ENCODE assay signal across 8 cellular contexts in genomic region chr12:49347307-49348237, GRCh38. TPM values are rescaled to one million over a fixed set of nuclear protein-coding genes. Genes with fewer than 3 reads are reported as not detected.
DNase-seq lines count a peak whose midpoint lies in the region; ATAC-seq, FAIRE-seq and TF ChIP-seq lines count a peak whose summit lies in the region.

No MANE protein-coding gene starts in this region.

- H3K9me3 ChIP-seq in endothelial cell of umbilical vein (replicated peaks; ENCODE audit: control insufficient read depth, insufficient read depth, low read length), result no peaks in the 10 kb centered on the region

- no peak for TF ChIP-seq POLR2A in endothelial cell of umbilical vein (IDR thresholded peaks at IDR 0.05; ENCODE audit: low read depth, low read length)

- peaks cover 37% of the 10 kb centered on the region for H3K4me1 ChIP-seq in endothelial cell of umbilical vein (ENCODE audit: control insufficient read depth, extremely low read depth, insufficient read depth, low read length)

- POLR2A ChIA-PET in endothelial cell of umbilical vein (lab: Charles Lee), result interaction anchor here (0.6 to 1.3 kb wide), 3 partner anchors 9 to 54 kb away, joined by 3 to 5 read pairs (median 3); partner anchors contain the start of gene SPATS2

- no peaks in the 10 kb centered on the region for H3K36me3 ChIP-seq in endothelial cell of umbilical vein (ENCODE audit: control insufficient read depth in 2 of 2, extremely low read depth in 1 of 2, insufficient read depth in 2 of 2, low read length in 2 of 2)

- intact Hi-C loops in endothelial cell of umbilical vein (cut with micrococcal nuclease), result loop anchor here (1.0 to 10.0 kb wide), 2 partner anchors 16 to 397 kb away; partner anchors contain the start of gene TMBIM6

- H2AFZ ChIP-seq in endothelial cell of umbilical vein (ENCODE audit: low read depth, low read length), result peak overlapping the region; percentile 78

- CTCF ChIA-PET in endothelial cell of umbilical vein (lab: Charles Lee), result interaction anchor here (0.5 to 8.0 kb wide), 75 partner anchors 8 to 666 kb away, joined by 3 to 280 read pairs (median 5); partner anchors contain the start of genes C1QL4, KCNH3, PRPH and SPATS2

- peaks cover 27 to 38% of the 10 kb centered on the region in 2 experiments for H3K27me3 ChIP-seq in endothelial cell of umbilical vein (ENCODE audit: control insufficient read depth in 2 of 2, insufficient read depth in 2 of 2, low read length in 2 of 2)

- peak overlapping the region in 2 of 3 experiments; percentile 1 to 23 for H3K4me3 ChIP-seq in endothelial cell of umbilical vein (replicated peaks in 1 of 3; ENCODE audit: insufficient read depth in 1 of 3, low read depth in 1 of 3, low read length in 3 of 3)

- H3K27ac ChIP-seq in endothelial cell of umbilical vein (ENCODE audit: insufficient read depth, low read depth, low read length), result no peak overlapping the region

- no TSS peak for BruUV-seq in endothelial cell of umbilical vein (replicated peaks; lab: Mats Ljungman, UMichigan)

- FAIRE-seq in endothelial cell of umbilical vein (lab: Jason Lieb, UNC), result peak; percentile 79

- ATAC-seq in HG02885 (IDR thresholded peaks at IDR 0.05; ENCODE audit: poor library complexity, unreplicated experiment), result peak; percentile 60
- no peak for ATAC-seq in HG03097 (IDR thresholded peaks at IDR 0.05; ENCODE audit: low FRiP score, unreplicated experiment)

- H4K20me1 ChIP-seq in endothelial cell of umbilical vein (replicated peaks; ENCODE audit: control insufficient read depth, extremely low read depth, insufficient read depth, low read length), result no peaks in the 10 kb centered on the region

- H3K79me2 ChIP-seq in endothelial cell of umbilical vein (ENCODE audit: control insufficient read depth, insufficient read depth, low read length), result no peaks in the 10 kb centered on the region

- H3K9me1 ChIP-seq in endothelial cell of umbilical vein (replicated peaks; ENCODE audit: control insufficient read depth, extremely low read depth, insufficient read depth, low read length), result no peaks in the 10 kb centered on the region

- DNase-seq in DMS79 treated with DMSO at 0.1 percent for 48 hours (lab: John Stamatoyannopoulos, UW) (peak; percentile 94), NCI-H774 (lab: John Stamatoyannopoulos, UW) (peak; percentile 87), endothelial cell of umbilical vein (ENCODE audit: low read depth, low spot score) (peak; percentile 69), mucosa of gallbladder (ENCODE audit: low spot score) (peak; percentile 93)
- DNase-seq in activated CD8-positive, alpha-beta memory T cell treated with anti-CD3 and anti-CD28 coated beads, Interleukin-2, amount 50 U/mL, for 48 hours, result peak; percentile 96
- peak; percentile 67 to 71 for DNase-seq in stimulated activated CD8-positive, alpha-beta memory T cell treated with anti-CD3 and anti-CD28 coated beads, Interleukin-2, amount 100 ng/mL, for 48 hours (ENCODE audit: low read depth in 2 of 2)

- H3K4me2 ChIP-seq in endothelial cell of umbilical vein (ENCODE audit: insufficient read depth, low read length), result peak overlapping the region; percentile 61

- no peak overlapping the region for H3K9ac ChIP-seq in endothelial cell of umbilical vein (replicated peaks; ENCODE audit: extremely low read depth, insufficient read depth, low read length)

- TF ChIP-seq CTCF in endothelial cell of umbilical vein (IDR thresholded peaks at IDR 0.05; ENCODE audit: extremely low read depth in 1 of 2, insufficient read depth in 1 of 2, low read depth in 1 of 2, low read length in 2 of 2), result peak; percentile 95 to 98

- dilution Hi-C loops in endothelial cell of umbilical vein (cut with MboI; ENCODE audit: extremely low pct_ligation_motif_present, low sequenced_read_pairs), result no loop called here

TF ChIP-seq in endothelial cell of umbilical vein, 7 proteins besides CTCF, POLR2A, EP300 and RAD21:
- no peak for TF ChIP-seq GATA2 (IDR thresholded peaks at IDR 0.05; ENCODE audit: insufficient read depth, insufficient read length, low read depth, low read length)

RNA-seq across cellular contexts. Expression of gene DNAJC22, which starts 0.9 kb away (rescaled TPM):
- 1.1 and 1.3 TPM in 2 replicates for total RNA-seq in endothelial cell of umbilical vein
- 1.4 TPM in 2 replicates for polyA plus RNA-seq in endothelial cell of umbilical vein
- 1.2 TPM in 2 replicates for polyA plus RNA-seq in endothelial cell of umbilical vein (2011; cell fraction: cytosol; rRNA removed)
- polyA plus RNA-seq in endothelial cell of umbilical vein (2011; cell fraction: nucleus; rRNA removed), result 0.96 and 0.98 TPM in 2 replicates
- polyA plus RNA-seq in endothelial cell of umbilical vein (2012), result 0.15 and 1.3 TPM in 2 replicates
- 1.3 and 1.4 TPM in 2 replicates for polyA minus RNA-seq in endothelial cell of umbilical vein
- polyA minus RNA-seq in endothelial cell of umbilical vein (2011; cell fraction: cytosol; rRNA and poly(A)+ RNA removed), result 1.1 TPM
- polyA minus RNA-seq in endothelial cell of umbilical vein (2011; cell fraction: nucleus; rRNA and poly(A)+ RNA removed), result 0.34 and 0.43 TPM in 2 replicates
- total RNA-seq in mucosa of gallbladder, result 73.7 TPM

RNA-seq across cellular contexts. Expression of gene C1QL4, which starts 10.6 kb away (rescaled TPM):
- total RNA-seq in endothelial cell of umbilical vein, result not detected in 2 replicates
- polyA plus RNA-seq in endothelial cell of umbilical vein, result not detected in 2 replicates
- polyA plus RNA-seq in endothelial cell of umbilical vein (2011; cell fraction: cytosol; rRNA removed), result 0.03 TPM in 1 of 2 replicates, not detected in the other
- not detected in 2 replicates for polyA plus RNA-seq in endothelial cell of umbilical vein (2011; cell fraction: nucleus; rRNA removed)
- polyA plus RNA-seq in endothelial cell of umbilical vein (2012), result not detected in 2 replicates
- polyA minus RNA-seq in endothelial cell of umbilical vein, result not detected in 2 replicates
- 0.41 TPM for polyA minus RNA-seq in endothelial cell of umbilical vein (2011; cell fraction: cytosol; rRNA and poly(A)+ RNA removed)
- polyA minus RNA-seq in endothelial cell of umbilical vein (2011; cell fraction: nucleus; rRNA and poly(A)+ RNA removed), result not detected in 2 replicates
- total RNA-seq in mucosa of gallbladder, result 0.12 TPM

RNA-seq across cellular contexts. Expression of gene SPATS2, which starts 19.7 kb away (rescaled TPM):
- total RNA-seq in endothelial cell of umbilical vein (58.8 and 66.5 TPM in 2 replicates), mucosa of gallbladder (32.1 TPM)
- polyA plus RNA-seq in endothelial cell of umbilical vein, result 32.6 and 55.8 TPM in 2 replicates
- polyA plus RNA-seq in endothelial cell of umbilical vein (2011; cell fraction: cytosol; rRNA removed), result 53.3 and 64.3 TPM in 2 replicates
- polyA plus RNA-seq in endothelial cell of umbilical vein (2011; cell fraction: nucleus; rRNA removed), result 103 and 146 TPM in 2 replicates
- polyA plus RNA-seq in endothelial cell of umbilical vein (2012), result 63.5 and 74.0 TPM in 2 replicates
- 76.2 and 88.1 TPM in 2 replicates for polyA minus RNA-seq in endothelial cell of umbilical vein
- polyA minus RNA-seq in endothelial cell of umbilical vein (2011; cell fraction: cytosol; rRNA and poly(A)+ RNA removed), result 48.5 TPM
- polyA minus RNA-seq in endothelial cell of umbilical vein (2011; cell fraction: nucleus; rRNA and poly(A)+ RNA removed), result 95.5 and 134 TPM in 2 replicates

RNA-seq across cellular contexts. Expression of gene TROAP, which starts 24.5 kb away (rescaled TPM):
- total RNA-seq in endothelial cell of umbilical vein (62.4 and 68.6 TPM in 2 replicates), mucosa of gallbladder (2.0 TPM)
- polyA plus RNA-seq in endothelial cell of umbilical vein, result 27.3 and 31.7 TPM in 2 replicates
- 47.3 and 53.1 TPM in 2 replicates for polyA plus RNA-seq in endothelial cell of umbilical vein (2011; cell fraction: cytosol; rRNA removed)
- 127 and 133 TPM in 2 replicates for polyA plus RNA-seq in endothelial cell of umbilical vein (2011; cell fraction: nucleus; rRNA removed)
- 21.3 and 57.6 TPM in 2 replicates for polyA plus RNA-seq in endothelial cell of umbilical vein (2012)
- 20.6 and 29.7 TPM in 2 replicates for polyA minus RNA-seq in endothelial cell of umbilical vein
- 41.8 TPM for polyA minus RNA-seq in endothelial cell of umbilical vein (2011; cell fraction: cytosol; rRNA and poly(A)+ RNA removed)
- 34.9 and 40.2 TPM in 2 replicates for polyA minus RNA-seq in endothelial cell of umbilical vein (2011; cell fraction: nucleus; rRNA and poly(A)+ RNA removed)

RNA-seq across cellular contexts. Expression of gene PRPH, which starts 52.6 kb away (rescaled TPM):
- not detected in 2 replicates for total RNA-seq in endothelial cell of umbilical vein
- not detected in 2 replicates for polyA plus RNA-seq in endothelial cell of umbilical vein
- not detected in 2 replicates for polyA plus RNA-seq in endothelial cell of umbilical vein (2011; cell fraction: cytosol; rRNA removed)
- polyA plus RNA-seq in endothelial cell of umbilical vein (2011; cell fraction: nucleus; rRNA removed), result 0.45 and 0.49 TPM in 2 replicates
- polyA plus RNA-seq in endothelial cell of umbilical vein (2012), result not detected in 2 replicates
- not detected in 2 replicates for polyA minus RNA-seq in endothelial cell of umbilical vein
- not detected for polyA minus RNA-seq in endothelial cell of umbilical vein (2011; cell fraction: cytosol; rRNA and poly(A)+ RNA removed)
- polyA minus RNA-seq in endothelial cell of umbilical vein (2011; cell fraction: nucleus; rRNA and poly(A)+ RNA removed), result not detected in 2 replicates
- 6.3 TPM for total RNA-seq in mucosa of gallbladder

Comparison
In these comparisons a context has a peak if more than half of its experiments do, and no peak if none do; other contexts are left out.
1. RNA of gene DNAJC22, which starts 0.9 kb away (total RNA-seq): 73.7 TPM in mucosa of gallbladder (single experiment); 1.1 to 1.3 TPM in endothelial cell of umbilical vein; every median in the first group is over 10 times any median in the second.
2. Peak in every context shown above with its lines, with median percentiles within 50 percentile points of each other: DNase-seq.